In genomic region chr13:32737111-32737571, GRCh38 we compare ENCODE assay signal across 1 cellular context.
TF ChIP-seq lines count a peak whose summit lies in the region.

No MANE protein-coding gene starts in this region.

TF ChIP-seq in GM23338, 12 proteins besides CTCF, POLR2A, EP300 and RAD21 (continued from another document):
- TF ChIP-seq REST (IDR thresholded peaks at IDR 0.05; ENCODE audit: unreplicated experiment) (no peak), STAT1 (IDR thresholded peaks at IDR 0.05; ENCODE audit: unreplicated experiment) (no peak), NANOG (IDR thresholded peaks at IDR 0.05; ENCODE audit: borderline replicate concordance) (no peak), JUNB (IDR thresholded peaks at IDR 0.05; ENCODE audit: unreplicated experiment) (no peak), EZH2phosphoT487 (IDR thresholded peaks at IDR 0.05; ENCODE audit: unreplicated experiment) (no peak)
